1 cellular context compared by ENCODE assay signal in the genomic region with DNA sequence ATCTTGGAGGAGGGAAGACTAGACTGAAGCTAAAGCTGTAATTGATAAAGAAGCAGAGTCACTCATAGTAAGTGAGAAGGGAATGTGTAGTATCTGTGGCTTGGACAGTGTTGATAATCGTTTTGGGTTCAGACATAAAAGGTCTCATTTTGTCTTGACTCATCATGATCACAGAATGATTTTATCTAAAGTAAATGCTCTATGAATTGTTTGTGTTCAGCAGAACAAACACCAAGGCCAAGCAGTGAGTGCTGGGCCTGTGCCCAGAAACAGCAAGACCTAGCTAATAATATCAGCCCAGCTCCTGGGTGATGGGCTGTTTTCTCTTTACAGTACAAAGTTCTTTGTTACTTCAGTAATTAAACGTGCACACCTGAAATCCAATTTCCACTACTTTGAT.
TF ChIP-seq lines count a peak whose summit lies in the region.

No MANE protein-coding gene starts in this region.

TF ChIP-seq in HepG2, 621 proteins besides CTCF, POLR2A, EP300 and RAD21 (continued from another document and continues in another):
- TF ChIP-seq, protein P1, sequence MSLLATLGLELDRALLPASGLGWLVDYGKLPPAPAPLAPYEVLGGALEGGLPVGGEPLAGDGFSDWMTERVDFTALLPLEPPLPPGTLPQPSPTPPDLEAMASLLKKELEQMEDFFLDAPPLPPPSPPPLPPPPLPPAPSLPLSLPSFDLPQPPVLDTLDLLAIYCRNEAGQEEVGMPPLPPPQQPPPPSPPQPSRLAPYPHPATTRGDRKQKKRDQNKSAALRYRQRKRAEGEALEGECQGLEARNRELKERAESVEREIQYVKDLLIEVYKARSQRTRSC (CRISPR knock-in tag; IDR thresholded peaks at IDR 0.05; ENCODE audit: low read depth) = no peak
- TF ChIP-seq GATAD2A (CRISPR knock-in tag; IDR thresholded peaks at IDR 0.05) (peak; percentile 89), ISL2 (CRISPR knock-in tag; IDR thresholded peaks at IDR 0.05) (peak; percentile 97), HNF4G (IDR thresholded peaks at IDR 0.05; ENCODE audit: borderline replicate concordance, low read depth, low read length) (peak; percentile 76; the same call in 1 of the 2 replicates), HNF4G (CRISPR knock-in tag; IDR thresholded peaks at IDR 0.05; ENCODE audit: borderline replicate concordance, low read depth) (no peak), SALL1 (CRISPR knock-in tag; IDR thresholded peaks at IDR 0.05) (peak; percentile 94), TP53 (CRISPR knock-in tag; conservative IDR thresholded peaks at IDR 0.05) (no peak), TBX2 (CRISPR knock-in tag; IDR thresholded peaks at IDR 0.05; ENCODE audit: borderline replicate concordance) (peak; percentile 94), RFX3 (CRISPR knock-in tag; IDR thresholded peaks at IDR 0.05) (no peak), SOX13 (IDR thresholded peaks at IDR 0.05) (peak; percentile 78), SOX13 (CRISPR knock-in tag; conservative IDR thresholded peaks at IDR 0.05 in 1 of 2, IDR thresholded peaks at IDR 0.05 in 1 of 2) (peak in 1 of 2 experiments; percentile 97; a peak in 2 of 4 replicates), ZFP82 (CRISPR knock-in tag; IDR thresholded peaks at IDR 0.05; ENCODE audit: borderline replicate concordance) (no peak), ZNF720 (CRISPR knock-in tag; IDR thresholded peaks at IDR 0.05) (no peak), KDM6A (CRISPR knock-in tag; IDR thresholded peaks at IDR 0.05; ENCODE audit: low read depth) (peak; percentile 65), ZBTB3 (CRISPR knock-in tag; IDR thresholded peaks at IDR 0.05; ENCODE audit: borderline replicate concordance, low read depth) (no peak), MBD4 (IDR thresholded peaks at IDR 0.05; ENCODE audit: borderline replicate concordance, low read length) (no peak)
- TF ChIP-seq, protein P2, sequence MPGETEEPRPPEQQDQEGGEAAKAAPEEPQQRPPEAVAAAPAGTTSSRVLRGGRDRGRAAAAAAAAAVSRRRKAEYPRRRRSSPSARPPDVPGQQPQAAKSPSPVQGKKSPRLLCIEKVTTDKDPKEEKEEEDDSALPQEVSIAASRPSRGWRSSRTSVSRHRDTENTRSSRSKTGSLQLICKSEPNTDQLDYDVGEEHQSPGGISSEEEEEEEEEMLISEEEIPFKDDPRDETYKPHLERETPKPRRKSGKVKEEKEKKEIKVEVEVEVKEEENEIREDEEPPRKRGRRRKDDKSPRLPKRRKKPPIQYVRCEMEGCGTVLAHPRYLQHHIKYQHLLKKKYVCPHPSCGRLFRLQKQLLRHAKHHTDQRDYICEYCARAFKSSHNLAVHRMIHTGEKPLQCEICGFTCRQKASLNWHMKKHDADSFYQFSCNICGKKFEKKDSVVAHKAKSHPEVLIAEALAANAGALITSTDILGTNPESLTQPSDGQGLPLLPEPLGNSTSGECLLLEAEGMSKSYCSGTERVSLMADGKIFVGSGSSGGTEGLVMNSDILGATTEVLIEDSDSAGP (CRISPR knock-in tag; IDR thresholded peaks at IDR 0.05; ENCODE audit: borderline replicate concordance) = no peak
- TF ChIP-seq, protein P3, sequence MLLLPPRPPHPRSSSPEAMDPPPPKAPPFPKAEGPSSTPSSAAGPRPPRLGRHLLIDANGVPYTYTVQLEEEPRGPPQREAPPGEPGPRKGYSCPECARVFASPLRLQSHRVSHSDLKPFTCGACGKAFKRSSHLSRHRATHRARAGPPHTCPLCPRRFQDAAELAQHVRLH (CRISPR knock-in tag; IDR thresholded peaks at IDR 0.05; ENCODE audit: borderline replicate concordance, low read depth) = no peak
- TF ChIP-seq, protein P4, sequence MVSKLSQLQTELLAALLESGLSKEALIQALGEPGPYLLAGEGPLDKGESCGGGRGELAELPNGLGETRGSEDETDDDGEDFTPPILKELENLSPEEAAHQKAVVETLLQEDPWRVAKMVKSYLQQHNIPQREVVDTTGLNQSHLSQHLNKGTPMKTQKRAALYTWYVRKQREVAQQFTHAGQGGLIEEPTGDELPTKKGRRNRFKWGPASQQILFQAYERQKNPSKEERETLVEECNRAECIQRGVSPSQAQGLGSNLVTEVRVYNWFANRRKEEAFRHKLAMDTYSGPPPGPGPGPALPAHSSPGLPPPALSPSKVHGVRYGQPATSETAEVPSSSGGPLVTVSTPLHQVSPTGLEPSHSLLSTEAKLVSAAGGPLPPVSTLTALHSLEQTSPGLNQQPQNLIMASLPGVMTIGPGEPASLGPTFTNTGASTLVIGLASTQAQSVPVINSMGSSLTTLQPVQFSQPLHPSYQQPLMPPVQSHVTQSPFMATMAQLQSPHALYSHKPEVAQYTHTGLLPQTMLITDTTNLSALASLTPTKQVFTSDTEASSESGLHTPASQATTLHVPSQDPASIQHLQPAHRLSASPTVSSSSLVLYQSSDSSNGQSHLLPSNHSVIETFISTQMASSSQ (IDR thresholded peaks at IDR 0.05; ENCODE audit: low read depth) = 0 out of 2 replicates have a peak, but pooled peaks have one; percentile 40
- TF ChIP-seq, protein P4 (CRISPR knock-in tag; IDR thresholded peaks at IDR 0.05; ENCODE audit: borderline replicate concordance) = peak; percentile 33; the same call in 1 of the 2 replicates
- TF ChIP-seq, protein P5, sequence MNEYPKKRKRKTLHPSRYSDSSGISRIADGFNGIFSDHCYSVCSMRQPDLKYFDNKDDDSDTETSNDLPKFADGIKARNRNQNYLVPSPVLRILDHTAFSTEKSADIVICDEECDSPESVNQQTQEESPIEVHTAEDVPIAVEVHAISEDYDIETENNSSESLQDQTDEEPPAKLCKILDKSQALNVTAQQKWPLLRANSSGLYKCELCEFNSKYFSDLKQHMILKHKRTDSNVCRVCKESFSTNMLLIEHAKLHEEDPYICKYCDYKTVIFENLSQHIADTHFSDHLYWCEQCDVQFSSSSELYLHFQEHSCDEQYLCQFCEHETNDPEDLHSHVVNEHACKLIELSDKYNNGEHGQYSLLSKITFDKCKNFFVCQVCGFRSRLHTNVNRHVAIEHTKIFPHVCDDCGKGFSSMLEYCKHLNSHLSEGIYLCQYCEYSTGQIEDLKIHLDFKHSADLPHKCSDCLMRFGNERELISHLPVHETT (CRISPR knock-in tag; conservative IDR thresholded peaks at IDR 0.05) = no peak
- TF ChIP-seq, protein P6, sequence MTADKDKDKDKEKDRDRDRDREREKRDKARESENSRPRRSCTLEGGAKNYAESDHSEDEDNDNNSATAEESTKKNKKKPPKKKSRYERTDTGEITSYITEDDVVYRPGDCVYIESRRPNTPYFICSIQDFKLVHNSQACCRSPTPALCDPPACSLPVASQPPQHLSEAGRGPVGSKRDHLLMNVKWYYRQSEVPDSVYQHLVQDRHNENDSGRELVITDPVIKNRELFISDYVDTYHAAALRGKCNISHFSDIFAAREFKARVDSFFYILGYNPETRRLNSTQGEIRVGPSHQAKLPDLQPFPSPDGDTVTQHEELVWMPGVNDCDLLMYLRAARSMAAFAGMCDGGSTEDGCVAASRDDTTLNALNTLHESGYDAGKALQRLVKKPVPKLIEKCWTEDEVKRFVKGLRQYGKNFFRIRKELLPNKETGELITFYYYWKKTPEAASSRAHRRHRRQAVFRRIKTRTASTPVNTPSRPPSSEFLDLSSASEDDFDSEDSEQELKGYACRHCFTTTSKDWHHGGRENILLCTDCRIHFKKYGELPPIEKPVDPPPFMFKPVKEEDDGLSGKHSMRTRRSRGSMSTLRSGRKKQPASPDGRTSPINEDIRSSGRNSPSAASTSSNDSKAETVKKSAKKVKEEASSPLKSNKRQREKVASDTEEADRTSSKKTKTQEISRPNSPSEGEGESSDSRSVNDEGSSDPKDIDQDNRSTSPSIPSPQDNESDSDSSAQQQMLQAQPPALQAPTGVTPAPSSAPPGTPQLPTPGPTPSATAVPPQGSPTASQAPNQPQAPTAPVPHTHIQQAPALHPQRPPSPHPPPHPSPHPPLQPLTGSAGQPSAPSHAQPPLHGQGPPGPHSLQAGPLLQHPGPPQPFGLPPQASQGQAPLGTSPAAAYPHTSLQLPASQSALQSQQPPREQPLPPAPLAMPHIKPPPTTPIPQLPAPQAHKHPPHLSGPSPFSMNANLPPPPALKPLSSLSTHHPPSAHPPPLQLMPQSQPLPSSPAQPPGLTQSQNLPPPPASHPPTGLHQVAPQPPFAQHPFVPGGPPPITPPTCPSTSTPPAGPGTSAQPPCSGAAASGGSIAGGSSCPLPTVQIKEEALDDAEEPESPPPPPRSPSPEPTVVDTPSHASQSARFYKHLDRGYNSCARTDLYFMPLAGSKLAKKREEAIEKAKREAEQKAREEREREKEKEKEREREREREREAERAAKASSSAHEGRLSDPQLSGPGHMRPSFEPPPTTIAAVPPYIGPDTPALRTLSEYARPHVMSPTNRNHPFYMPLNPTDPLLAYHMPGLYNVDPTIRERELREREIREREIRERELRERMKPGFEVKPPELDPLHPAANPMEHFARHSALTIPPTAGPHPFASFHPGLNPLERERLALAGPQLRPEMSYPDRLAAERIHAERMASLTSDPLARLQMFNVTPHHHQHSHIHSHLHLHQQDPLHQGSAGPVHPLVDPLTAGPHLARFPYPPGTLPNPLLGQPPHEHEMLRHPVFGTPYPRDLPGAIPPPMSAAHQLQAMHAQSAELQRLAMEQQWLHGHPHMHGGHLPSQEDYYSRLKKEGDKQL (CRISPR knock-in tag; IDR thresholded peaks at IDR 0.05; ENCODE audit: low read depth) = peak; percentile 84
- TF ChIP-seq, protein P7, sequence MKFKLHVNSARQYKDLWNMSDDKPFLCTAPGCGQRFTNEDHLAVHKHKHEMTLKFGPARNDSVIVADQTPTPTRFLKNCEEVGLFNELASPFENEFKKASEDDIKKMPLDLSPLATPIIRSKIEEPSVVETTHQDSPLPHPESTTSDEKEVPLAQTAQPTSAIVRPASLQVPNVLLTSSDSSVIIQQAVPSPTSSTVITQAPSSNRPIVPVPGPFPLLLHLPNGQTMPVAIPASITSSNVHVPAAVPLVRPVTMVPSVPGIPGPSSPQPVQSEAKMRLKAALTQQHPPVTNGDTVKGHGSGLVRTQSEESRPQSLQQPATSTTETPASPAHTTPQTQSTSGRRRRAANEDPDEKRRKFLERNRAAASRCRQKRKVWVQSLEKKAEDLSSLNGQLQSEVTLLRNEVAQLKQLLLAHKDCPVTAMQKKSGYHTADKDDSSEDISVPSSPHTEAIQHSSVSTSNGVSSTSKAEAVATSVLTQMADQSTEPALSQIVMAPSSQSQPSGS (CRISPR knock-in tag; IDR thresholded peaks at IDR 0.05) = peak; percentile 61
- TF ChIP-seq, protein P8, sequence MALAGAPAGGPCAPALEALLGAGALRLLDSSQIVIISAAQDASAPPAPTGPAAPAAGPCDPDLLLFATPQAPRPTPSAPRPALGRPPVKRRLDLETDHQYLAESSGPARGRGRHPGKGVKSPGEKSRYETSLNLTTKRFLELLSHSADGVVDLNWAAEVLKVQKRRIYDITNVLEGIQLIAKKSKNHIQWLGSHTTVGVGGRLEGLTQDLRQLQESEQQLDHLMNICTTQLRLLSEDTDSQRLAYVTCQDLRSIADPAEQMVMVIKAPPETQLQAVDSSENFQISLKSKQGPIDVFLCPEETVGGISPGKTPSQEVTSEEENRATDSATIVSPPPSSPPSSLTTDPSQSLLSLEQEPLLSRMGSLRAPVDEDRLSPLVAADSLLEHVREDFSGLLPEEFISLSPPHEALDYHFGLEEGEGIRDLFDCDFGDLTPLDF (CRISPR knock-in tag; IDR thresholded peaks at IDR 0.05) = no peak
- TF ChIP-seq, protein P9, sequence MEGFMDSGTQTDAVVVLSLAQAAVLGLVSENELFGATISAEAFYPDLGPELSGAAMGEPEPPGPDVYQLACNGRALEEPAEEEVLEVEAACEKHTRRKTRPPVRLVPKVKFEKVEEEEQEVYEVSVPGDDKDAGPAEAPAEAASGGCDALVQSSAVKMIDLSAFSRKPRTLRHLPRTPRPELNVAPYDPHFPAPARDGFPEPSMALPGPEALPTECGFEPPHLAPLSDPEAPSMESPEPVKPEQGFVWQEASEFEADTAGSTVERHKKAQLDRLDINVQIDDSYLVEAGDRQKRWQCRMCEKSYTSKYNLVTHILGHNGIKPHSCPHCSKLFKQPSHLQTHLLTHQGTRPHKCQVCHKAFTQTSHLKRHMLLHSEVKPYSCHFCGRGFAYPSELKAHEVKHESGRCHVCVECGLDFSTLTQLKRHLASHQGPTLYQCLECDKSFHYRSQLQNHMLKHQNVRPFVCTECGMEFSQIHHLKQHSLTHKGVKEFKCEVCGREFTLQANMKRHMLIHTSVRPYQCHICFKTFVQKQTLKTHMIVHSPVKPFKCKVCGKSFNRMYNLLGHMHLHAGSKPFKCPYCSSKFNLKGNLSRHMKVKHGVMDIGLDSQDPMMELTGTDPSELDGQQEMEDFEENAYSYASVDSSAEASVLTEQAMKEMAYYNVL (CRISPR knock-in tag; IDR thresholded peaks at IDR 0.05; ENCODE audit: borderline replicate concordance) = no peak
